Comparison of ENCODE assay signal across 1 cellular context in the genomic region with DNA sequence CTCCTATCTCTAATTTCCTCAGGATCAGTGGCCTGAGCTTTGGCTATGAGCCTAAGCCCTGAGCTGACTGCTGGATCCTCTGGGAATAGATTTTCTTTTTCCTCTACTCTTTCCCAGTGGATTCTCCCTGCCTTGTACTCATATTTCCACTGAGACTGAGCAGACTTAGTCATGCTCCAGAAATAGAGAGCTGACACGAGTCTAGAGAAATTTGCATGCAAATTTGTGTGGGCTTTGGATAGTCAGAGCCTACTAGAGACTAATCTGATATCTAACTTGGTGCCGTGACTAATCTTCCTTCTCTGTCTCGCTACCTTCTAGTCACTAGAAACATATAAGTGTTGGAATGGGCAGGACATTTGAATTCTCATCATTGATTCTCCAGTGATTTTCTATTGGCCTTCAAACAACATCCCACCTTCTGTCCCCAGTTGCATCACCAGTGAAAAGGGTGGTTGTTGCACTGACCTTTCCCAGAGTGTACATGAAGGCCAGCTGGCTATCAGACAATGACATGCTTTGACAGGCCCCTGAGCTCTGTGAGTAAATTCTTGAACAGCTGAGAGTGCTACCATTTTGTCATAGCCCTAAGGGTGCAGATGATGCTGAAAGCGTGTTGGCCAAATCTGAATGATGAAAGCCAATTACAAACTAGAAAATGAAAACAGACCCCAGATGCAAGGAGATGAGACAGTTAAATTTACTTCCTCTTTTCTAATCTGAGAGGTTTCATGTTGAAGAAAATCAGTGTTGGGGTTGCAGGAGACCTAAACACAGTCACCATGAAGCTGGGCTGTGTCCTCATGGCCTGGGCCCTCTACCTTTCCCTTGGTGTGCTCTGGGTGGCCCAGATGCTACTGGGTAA.
TF ChIP-seq lines count a peak whose summit lies in the region.

A gene with protein sequence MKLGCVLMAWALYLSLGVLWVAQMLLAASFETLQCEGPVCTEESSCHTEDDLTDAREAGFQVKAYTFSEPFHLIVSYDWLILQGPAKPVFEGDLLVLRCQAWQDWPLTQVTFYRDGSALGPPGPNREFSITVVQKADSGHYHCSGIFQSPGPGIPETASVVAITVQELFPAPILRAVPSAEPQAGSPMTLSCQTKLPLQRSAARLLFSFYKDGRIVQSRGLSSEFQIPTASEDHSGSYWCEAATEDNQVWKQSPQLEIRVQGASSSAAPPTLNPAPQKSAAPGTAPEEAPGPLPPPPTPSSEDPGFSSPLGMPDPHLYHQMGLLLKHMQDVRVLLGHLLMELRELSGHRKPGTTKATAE (plus strand): TSS at position 747 of the 865 bp plus-strand sequence. CDS start 36 bp downstream, at position 783.

TF ChIP-seq in K562, 482 proteins besides CTCF, POLR2A, EP300 and RAD21 (continued from another document and continues in another):
- TF ChIP-seq ZFP30 (CRISPR knock-in tag; IDR thresholded peaks at IDR 0.05; ENCODE audit: borderline replicate concordance) (no peak), TAF15 (IDR thresholded peaks at IDR 0.05; ENCODE audit: low read depth, low read length) (no peak), ARID1B (IDR thresholded peaks at IDR 0.05) (peak; percentile 67), ZNF354B (CRISPR knock-in tag; IDR thresholded peaks at IDR 0.05) (no peak), BRD9 (IDR thresholded peaks at IDR 0.05; ENCODE audit: low read depth, partially characterized antibody) (no peak), NR4A1 (CRISPR knock-in tag; IDR thresholded peaks at IDR 0.05) (no peak), NR4A1 (tag; IDR thresholded peaks at IDR 0.05) (no peak), ELK3 (CRISPR knock-in tag; IDR thresholded peaks at IDR 0.05) (no peak), HNRNPH1 (optimal IDR thresholded peaks at IDR 0.05; ENCODE audit: low read depth, low read length) (no peak), HDAC1 (IDR thresholded peaks at IDR 0.05) (peak in 1 of 2 experiments; percentile 46; a peak in 1 of 4 replicates), TEAD4 (IDR thresholded peaks at IDR 0.05; ENCODE audit: low read length) (peak; percentile 64), TEAD4 (CRISPR knock-in tag; IDR thresholded peaks at IDR 0.05; ENCODE audit: borderline replicate concordance) (no peak), NCOA2 (IDR thresholded peaks at IDR 0.05; ENCODE audit: partially characterized antibody in 2 of 2) (no peak), ZNF224 (CRISPR knock-in tag; IDR thresholded peaks at IDR 0.05) (no peak), EZH2 (IDR thresholded peaks at IDR 0.05; ENCODE audit: borderline replicate concordance, low read depth, low read length) (no peak), POLR2AphosphoS2 (IDR thresholded peaks at IDR 0.05; ENCODE audit: low read length) (no peak), MIER1 (IDR thresholded peaks at IDR 0.05; ENCODE audit: low read depth) (no peak), GABPA (tag; conservative IDR thresholded peaks at IDR 0.05; ENCODE audit: low read depth) (no peak), ZBTB33 (CRISPR knock-in tag; IDR thresholded peaks at IDR 0.05) (no peak), ZBTB8A (IDR thresholded peaks at IDR 0.05; ENCODE audit: partially characterized antibody) (no peak), RBFOX2 (IDR thresholded peaks at IDR 0.05; ENCODE audit: low read depth, low read length) (0 out of 2 replicates have a peak, but pooled peaks have one; percentile 14), ZNF263 (CRISPR knock-in tag; IDR thresholded peaks at IDR 0.05; ENCODE audit: borderline replicate concordance) (no peak), FOXA1 (IDR thresholded peaks at IDR 0.05; ENCODE audit: borderline replicate concordance) (no peak), ZNF239 (CRISPR knock-in tag; IDR thresholded peaks at IDR 0.05) (no peak), TOE1 (IDR thresholded peaks at IDR 0.05; ENCODE audit: borderline replicate concordance) (0 out of 2 replicates have a peak, but pooled peaks have one; percentile 20), TOE1 (CRISPR knock-in tag; IDR thresholded peaks at IDR 0.05; ENCODE audit: borderline replicate concordance, low read depth) (no peak), NFE2L1 (tag; IDR thresholded peaks at IDR 0.05; ENCODE audit: borderline replicate concordance, low read depth) (no peak), TEAD1 (CRISPR knock-in tag; IDR thresholded peaks at IDR 0.05) (0 out of 4 replicates have a peak, but pooled peaks of 1 of the 2 experiments have one; percentile 67), NELFE (IDR thresholded peaks at IDR 0.05; ENCODE audit: insufficient read depth, insufficient read length) (no peak), IFI16 (CRISPR knock-in tag; IDR thresholded peaks at IDR 0.05) (no peak), MCM2 (IDR thresholded peaks at IDR 0.05; ENCODE audit: low read depth) (no peak), GATAD2A (IDR thresholded peaks at IDR 0.05) (no peak), SNIP1 (IDR thresholded peaks at IDR 0.05; ENCODE audit: low read depth) (no peak), HNRNPUL1 (IDR thresholded peaks at IDR 0.05; ENCODE audit: low read length) (no peak), ZNF253 (CRISPR knock-in tag; conservative IDR thresholded peaks at IDR 0.05) (no peak), WHSC1 (IDR thresholded peaks at IDR 0.05; ENCODE audit: low read length) (no peak), SIRT6 (IDR thresholded peaks at IDR 0.05; ENCODE audit: low read depth, low read length) (no peak), RAD51 (IDR thresholded peaks at IDR 0.05; ENCODE audit: borderline replicate concordance, low read depth) (no peak), ZNF79 (CRISPR knock-in tag; IDR thresholded peaks at IDR 0.05; ENCODE audit: low read depth) (no peak), PYGO2 (tag; IDR thresholded peaks at IDR 0.05) (no peak), NKRF (IDR thresholded peaks at IDR 0.05; ENCODE audit: borderline replicate concordance) (no peak), SRSF1 (IDR thresholded peaks at IDR 0.05; ENCODE audit: low read depth, low read length) (no peak), ZFP36 (IDR thresholded peaks at IDR 0.05; ENCODE audit: low read depth, low read length, partially characterized antibody) (peak; percentile 24), CEBPG (CRISPR knock-in tag; IDR thresholded peaks at IDR 0.05) (peak; percentile 93), CEBPG (tag; conservative IDR thresholded peaks at IDR 0.05 in 1 of 2, IDR thresholded peaks at IDR 0.05 in 1 of 2) (peak; percentile 84 to 87), SRF (CRISPR knock-in tag; IDR thresholded peaks at IDR 0.05) (no peak), THAP7 (CRISPR knock-in tag; IDR thresholded peaks at IDR 0.05) (no peak), PTRF (tag; IDR thresholded peaks at IDR 0.05) (no peak), CBX1 (IDR thresholded peaks at IDR 0.05; ENCODE audit: low read depth) (no peak), ZNF398 (CRISPR knock-in tag; IDR thresholded peaks at IDR 0.05) (no peak)
- TF ChIP-seq, protein P1, sequence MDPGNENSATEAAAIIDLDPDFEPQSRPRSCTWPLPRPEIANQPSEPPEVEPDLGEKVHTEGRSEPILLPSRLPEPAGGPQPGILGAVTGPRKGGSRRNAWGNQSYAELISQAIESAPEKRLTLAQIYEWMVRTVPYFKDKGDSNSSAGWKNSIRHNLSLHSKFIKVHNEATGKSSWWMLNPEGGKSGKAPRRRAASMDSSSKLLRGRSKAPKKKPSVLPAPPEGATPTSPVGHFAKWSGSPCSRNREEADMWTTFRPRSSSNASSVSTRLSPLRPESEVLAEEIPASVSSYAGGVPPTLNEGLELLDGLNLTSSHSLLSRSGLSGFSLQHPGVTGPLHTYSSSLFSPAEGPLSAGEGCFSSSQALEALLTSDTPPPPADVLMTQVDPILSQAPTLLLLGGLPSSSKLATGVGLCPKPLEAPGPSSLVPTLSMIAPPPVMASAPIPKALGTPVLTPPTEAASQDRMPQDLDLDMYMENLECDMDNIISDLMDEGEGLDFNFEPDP (CRISPR knock-in tag; IDR thresholded peaks at IDR 0.05) = no peak
- TF ChIP-seq, protein P2, sequence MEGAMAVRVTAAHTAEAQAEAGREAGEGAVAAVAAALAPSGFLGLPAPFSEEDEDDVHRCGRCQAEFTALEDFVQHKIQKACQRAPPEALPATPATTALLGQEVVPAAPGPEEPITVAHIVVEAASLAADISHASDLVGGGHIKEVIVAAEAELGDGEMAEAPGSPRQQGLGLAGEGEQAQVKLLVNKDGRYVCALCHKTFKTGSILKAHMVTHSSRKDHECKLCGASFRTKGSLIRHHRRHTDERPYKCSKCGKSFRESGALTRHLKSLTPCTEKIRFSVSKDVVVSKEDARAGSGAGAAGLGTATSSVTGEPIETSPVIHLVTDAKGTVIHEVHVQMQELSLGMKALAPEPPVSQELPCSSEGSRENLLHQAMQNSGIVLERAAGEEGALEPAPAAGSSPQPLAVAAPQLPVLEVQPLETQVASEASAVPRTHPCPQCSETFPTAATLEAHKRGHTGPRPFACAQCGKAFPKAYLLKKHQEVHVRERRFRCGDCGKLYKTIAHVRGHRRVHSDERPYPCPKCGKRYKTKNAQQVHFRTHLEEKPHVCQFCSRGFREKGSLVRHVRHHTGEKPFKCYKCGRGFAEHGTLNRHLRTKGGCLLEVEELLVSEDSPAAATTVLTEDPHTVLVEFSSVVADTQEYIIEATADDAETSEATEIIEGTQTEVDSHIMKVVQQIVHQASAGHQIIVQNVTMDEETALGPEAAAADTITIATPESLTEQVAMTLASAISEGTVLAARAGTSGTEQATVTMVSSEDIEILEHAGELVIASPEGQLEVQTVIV (CRISPR knock-in tag; IDR thresholded peaks at IDR 0.05; ENCODE audit: borderline replicate concordance) = no peak
- TF ChIP-seq, protein P3, sequence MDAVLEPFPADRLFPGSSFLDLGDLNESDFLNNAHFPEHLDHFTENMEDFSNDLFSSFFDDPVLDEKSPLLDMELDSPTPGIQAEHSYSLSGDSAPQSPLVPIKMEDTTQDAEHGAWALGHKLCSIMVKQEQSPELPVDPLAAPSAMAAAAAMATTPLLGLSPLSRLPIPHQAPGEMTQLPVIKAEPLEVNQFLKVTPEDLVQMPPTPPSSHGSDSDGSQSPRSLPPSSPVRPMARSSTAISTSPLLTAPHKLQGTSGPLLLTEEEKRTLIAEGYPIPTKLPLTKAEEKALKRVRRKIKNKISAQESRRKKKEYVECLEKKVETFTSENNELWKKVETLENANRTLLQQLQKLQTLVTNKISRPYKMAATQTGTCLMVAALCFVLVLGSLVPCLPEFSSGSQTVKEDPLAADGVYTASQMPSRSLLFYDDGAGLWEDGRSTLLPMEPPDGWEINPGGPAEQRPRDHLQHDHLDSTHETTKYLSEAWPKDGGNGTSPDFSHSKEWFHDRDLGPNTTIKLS (IDR thresholded peaks at IDR 0.05; ENCODE audit: borderline replicate concordance, low read depth) = no peak
